In the genomic region with DNA sequence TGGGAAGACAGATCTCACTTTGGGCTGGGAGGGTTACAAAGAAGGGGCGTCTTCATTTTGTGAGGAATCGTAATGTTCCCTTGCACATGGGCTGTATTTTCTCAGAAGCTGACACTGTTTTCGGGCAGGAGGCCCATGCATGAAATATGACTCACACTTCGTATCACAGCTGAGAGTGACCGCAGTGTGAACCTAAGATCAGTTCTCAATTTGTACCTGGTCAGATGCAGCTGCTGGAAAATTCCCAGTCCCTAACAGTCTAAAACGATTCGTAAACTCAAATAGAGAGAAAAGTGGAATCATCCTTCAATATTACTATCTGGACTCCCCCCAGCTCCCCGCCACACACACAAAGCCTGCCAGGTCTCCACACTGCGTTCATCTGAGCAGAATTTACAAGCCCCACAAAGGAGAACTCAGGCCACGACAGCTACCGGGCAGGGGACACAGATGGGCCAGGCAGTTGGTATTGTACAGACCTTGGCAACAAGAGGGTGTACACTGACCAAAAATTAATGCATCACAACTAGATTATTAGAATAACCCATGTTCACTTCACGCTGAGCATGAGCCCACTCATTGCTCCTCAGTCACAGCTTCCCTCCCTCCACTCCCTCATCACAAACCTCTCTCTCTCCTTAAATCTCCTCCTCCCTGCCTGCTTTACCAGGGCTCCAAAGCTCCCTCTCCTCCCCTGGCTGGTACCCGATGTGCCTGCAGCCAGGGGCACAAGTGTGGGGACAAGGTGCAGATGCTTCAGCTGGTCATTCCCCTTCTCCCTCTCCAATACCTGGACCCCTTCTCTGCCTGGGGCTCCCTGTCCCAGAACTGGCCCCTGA, we compare ENCODE assay signal across 12 cellular contexts.
A peak's percentile ranks its signal among the peaks of the same experiment; 100 is the strongest.
DNase-seq lines count a peak whose midpoint lies in the region; ATAC-seq and TF ChIP-seq lines count a peak whose summit lies in the region.
"Had no signal": no experiment of that assay in that cellular context is flagged by ENCODE, and none has a peak within 500 bp of the region (broad histone marks: within the 10 kb centered on the region; RNA-seq: fewer than 3 reads in every experiment).

No MANE protein-coding gene starts in this region.

- BruUV-seq in MCF 10A (replicated peaks; lab: Mats Ljungman, UMichigan) = no TSS peak

- TF ChIP-seq CTCF in MCF 10A (IDR thresholded peaks at IDR 0.05; ENCODE audit: unreplicated experiment) (no peak), breast epithelium (IDR thresholded peaks at IDR 0.05) (no peak), type B pancreatic cell (conservative IDR thresholded peaks at IDR 0.05) (no peak), vagina (IDR thresholded peaks at IDR 0.05) (no peak)

- peaks cover 0 to 3% of the 10 kb centered on the region in 2 donors for H3K27me3 ChIP-seq in breast epithelium
- no peaks in the 10 kb centered on the region for H3K27me3 ChIP-seq in vagina

- no peak overlapping the region for H3K4me3 ChIP-seq in breast epithelium
- H3K4me3 ChIP-seq in vagina = no peak overlapping the region

- no peak for ATAC-seq in GM18498 (IDR thresholded peaks at IDR 0.05; ENCODE audit: unreplicated experiment)

- no peaks in the 10 kb centered on the region for H3K9me3 Mint-ChIP-seq in MCF 10A (ENCODE audit: unreplicated experiment)
- H3K9me3 Mint-ChIP-seq in type B pancreatic cell = peaks cover 4% of the 10 kb centered on the region

- H3K36me3 Mint-ChIP-seq in MCF 10A (ENCODE audit: insufficient read depth, unreplicated experiment) (no peaks in the 10 kb centered on the region), type B pancreatic cell (no peaks in the 10 kb centered on the region)

- H3K36me3 ChIP-seq in breast epithelium (no peaks in the 10 kb centered on the region), vagina (no peaks in the 10 kb centered on the region)
- H3K36me3 ChIP-seq: neutrophil had no signal

- no peak overlapping the region for H3K27ac Mint-ChIP-seq in MCF 10A (ENCODE audit: low read depth, unreplicated experiment)
- no peak overlapping the region for H3K27ac Mint-ChIP-seq in type B pancreatic cell

- peak; percentile 62 for DNase-seq in MCF 10A (ENCODE audit: unreplicated experiment)
- no peak for DNase-seq in breast epithelium (ENCODE audit: low spot score in 2 of 2)
- peak; percentile 59 for DNase-seq in RPMI8226
- peak; percentile 64 for DNase-seq in glomerular visceral epithelial cell (ENCODE audit: extremely low spot score)
- DNase-seq in type B pancreatic cell (ENCODE audit: extremely low spot score, unreplicated experiment) = no peak
- no peak for DNase-seq in NCI-H748 (lab: John Stamatoyannopoulos, UW; ENCODE audit: unreplicated experiment)
- DNase-seq in vagina (ENCODE audit: extremely low spot score in 2 of 2) = no peak
- DNase-seq: 8988T; activated CD4-positive, alpha-beta T cell treated with anti-CD3 and anti-CD28 coated beads for 1 hour; anterior cingulate cortex had no signal

- intact Hi-C loops in MCF 10A (cut with micrococcal nuclease) = no loop called here
- intact Hi-C loops in breast epithelium (cut with DNase I; ENCODE audit: low total_unique reads) = no loop called here
- intact Hi-C loops in vagina (cut with DNase I) = no loop called here

- peaks cover 90% of the 10 kb centered on the region for H3K27me3 Mint-ChIP-seq in MCF 10A (ENCODE audit: insufficient read depth, unreplicated experiment)
- H3K27me3 Mint-ChIP-seq in type B pancreatic cell = peaks cover 13% of the 10 kb centered on the region

- no peaks in the 10 kb centered on the region for H3K9me3 ChIP-seq in breast epithelium
- H3K9me3 ChIP-seq in vagina = no peaks in the 10 kb centered on the region
- H3K9me3 ChIP-seq: neutrophil had no signal

- CTCF ChIA-PET in MCF 10A (lab: Yijun Ruan, JAX) = interaction anchor here (0.5 to 2.0 kb wide), 5 partner anchors 139 to 1300 kb away, joined by 3 to 6 read pairs (median 3); no protein-coding TSS in a partner anchor

- H3K27ac ChIP-seq in breast epithelium = no peak overlapping the region
- no peak overlapping the region for H3K27ac ChIP-seq in vagina
- H3K27ac ChIP-seq: neutrophil had no signal

- H3K4me3 Mint-ChIP-seq in MCF 10A (ENCODE audit: unreplicated experiment) (no peak overlapping the region), type B pancreatic cell (peak overlapping the region; percentile 4)

- POLR2A ChIA-PET in MCF 10A (lab: Yijun Ruan, JAX) = interaction anchor here (0.6 kb wide), 1 partner anchor 36 kb away, joined by 3 read pairs; no protein-coding TSS in a partner anchor

- TF ChIP-seq POLR2A in breast epithelium (IDR thresholded peaks at IDR 0.05) = no peak
- TF ChIP-seq POLR2A in vagina (IDR thresholded peaks at IDR 0.05) = no peak

- H3K4me1 Mint-ChIP-seq in MCF 10A (ENCODE audit: insufficient read depth, unreplicated experiment) (peaks cover 9% of the 10 kb centered on the region), type B pancreatic cell (ENCODE audit: unreplicated experiment) (peaks cover 45% of the 10 kb centered on the region)

- no peaks in the 10 kb centered on the region for H3K4me1 ChIP-seq in breast epithelium
- peaks cover 8% of the 10 kb centered on the region for H3K4me1 ChIP-seq in vagina

Comparison
In these comparisons a context has a peak if more than half of its experiments do, and no peak if none do; other contexts are left out.
1. DNase-seq: peak in MCF 10A (single experiment), RPMI8226 (single experiment) and glomerular visceral epithelial cell (single experiment); none in breast epithelium (0 of 2), type B pancreatic cell (single experiment), NCI-H748 (single experiment) and vagina (0 of 2).